31 cellular contexts compared by ENCODE assay signal in the genomic region with DNA sequence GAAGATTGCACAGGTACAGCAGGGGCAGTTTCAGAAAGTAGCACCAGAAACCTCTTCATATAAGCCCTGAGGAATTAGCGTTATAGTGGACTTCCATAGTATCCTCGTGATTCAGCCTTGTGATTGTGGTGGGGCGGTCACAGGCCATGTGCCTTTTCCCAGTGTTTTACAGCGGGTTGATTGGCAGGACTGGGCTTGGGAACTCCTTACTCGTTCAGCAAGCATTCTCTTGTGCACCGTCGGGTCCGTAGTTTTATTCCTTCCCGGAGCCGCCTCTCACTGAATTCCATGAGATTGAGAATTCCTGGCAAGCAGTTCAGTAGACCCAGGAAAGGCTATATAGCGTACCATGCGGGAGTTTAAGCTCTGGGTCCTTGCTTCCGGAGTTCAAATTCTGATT. TPM values are rescaled to one million over a fixed set of nuclear protein-coding genes. Genes with fewer than 3 reads are reported as not detected.
DNase-seq lines count a peak whose midpoint lies in the region; ATAC-seq, FAIRE-seq and TF ChIP-seq lines count a peak whose summit lies in the region.
"Had no signal": no experiment of that assay in that cellular context is flagged by ENCODE, and none has a peak within 500 bp of the region (broad histone marks: within the 10 kb centered on the region; RNA-seq: fewer than 3 reads in every experiment).

No MANE protein-coding gene starts in this region.

- DNase-seq in HCEC 1CT (peak; percentile 46), astrocyte (ENCODE audit: low read depth) (peak; percentile 59), foreskin melanocyte (peak; percentile 84), skeletal muscle cell (ENCODE audit: low read depth) (peak; percentile 49), Kasumi-1 (lab: John Stamatoyannopoulos, UW) (no peak), NCI-H524 (lab: John Stamatoyannopoulos, UW) (no peak), HEK293T (ENCODE audit: extremely low spot score) (no peak)
- DNase-seq: activated naive CD4-positive, alpha-beta T cell treated with Interleukin-2 at 50 U/mL for 16 hours; activated T-cell treated with anti-CD3 and anti-CD28 coated beads, Interleukin-2, amount 50 U/mL, for 4 hours; anterior cingulate cortex; central memory CD4-positive, alpha-beta T cell; COR-L47; DMS79 treated with DMSO at 0.1 percent for 48 hours; dorsolateral prefrontal cortex; islet precursor cell; KBM-7; MV-4-11; NCI-H1694; NCI-H2171; NCI-H524 treated with DMSO at 0.1 percent for 48 hours; small intestine; stimulated activated CD4-positive, alpha-beta T cell treated with anti-CD3 and anti-CD28 coated beads, Interleukin-2, amount 100 ng/mL, for 24 hours; substantia nigra; T-helper 2 cell; upper lobe of right lung had no signal

- CTCF ChIA-PET in HEK293T (lab: Yijun Ruan, JAX), result no interaction called here

- no peaks in the 10 kb centered on the region for H3K27me3 Mint-ChIP-seq in astrocyte (ENCODE audit: low read depth, unreplicated experiment)

- H3K4me3 Mint-ChIP-seq in astrocyte (ENCODE audit: unreplicated experiment), result no peak overlapping the region
- H3K4me3 Mint-ChIP-seq: activated T-cell treated with anti-CD3 and anti-CD28 coated beads, Interleukin-2, amount 50 U/mL, for 4 hours; neural crest cell had no signal

- no peak overlapping the region for H3K27ac Mint-ChIP-seq in astrocyte (ENCODE audit: unreplicated experiment)

- H3K27me3 ChIP-seq in astrocyte (ENCODE audit: insufficient read depth, low read length), result no peaks in the 10 kb centered on the region
- H3K27me3 ChIP-seq: BLaER1 treated with 17β-estradiol and CSF1 and Interleukin-3, amounts not matched to agents 10 nM and 100 nM; dorsolateral prefrontal cortex; SJSA1; upper lobe of right lung had no signal

- peaks cover 4% of the 10 kb centered on the region for H3K36me3 Mint-ChIP-seq in astrocyte (ENCODE audit: low read depth, unreplicated experiment)

- H3K4me3 ChIP-seq in astrocyte (ENCODE audit: insufficient read depth, low read depth, low read length), result no peak overlapping the region
- H3K4me3 ChIP-seq in skeletal muscle cell (ENCODE audit: low read depth, low read length), result no peak overlapping the region
- H3K4me3 ChIP-seq: BLaER1 treated with 17β-estradiol and CSF1 and Interleukin-3, amounts not matched to agents 10 nM and 100 nM; dorsolateral prefrontal cortex; SJSA1; upper lobe of right lung had no signal

- H3K9ac ChIP-seq in astrocyte (ENCODE audit: low read length), result peak overlapping the region; percentile 18
- H3K9ac ChIP-seq: BLaER1 treated with 17β-estradiol and CSF1 and Interleukin-3, amounts not matched to agents 10 nM and 100 nM had no signal

- peaks cover 11% of the 10 kb centered on the region for H3K36me3 ChIP-seq in astrocyte (ENCODE audit: insufficient read depth, low read length)

- ATAC-seq in HG03139 (IDR thresholded peaks at IDR 0.05; ENCODE audit: unreplicated experiment), result no peak
- ATAC-seq: activated T-cell treated with anti-CD3 and anti-CD28 coated beads, Interleukin-2, amount 50 U/mL, for 4 hours; upper lobe of right lung had no signal

- H3K4me1 ChIP-seq in astrocyte (ENCODE audit: insufficient read depth, low read length), result peaks cover 6% of the 10 kb centered on the region

- peak overlapping the region; percentile 17 for H3K4me2 ChIP-seq in astrocyte (ENCODE audit: low read length)
- H3K4me2 ChIP-seq: BLaER1 treated with 17β-estradiol and CSF1 and Interleukin-3, amounts not matched to agents 10 nM and 100 nM had no signal

- no peak for TF ChIP-seq CTCF in astrocyte (IDR thresholded peaks at IDR 0.05; ENCODE audit: insufficient read depth, low read depth, low read length)

- no peak overlapping the region for H3K27ac ChIP-seq in astrocyte (ENCODE audit: low read depth, low read length)
- H3K27ac ChIP-seq: BLaER1 treated with 17β-estradiol and CSF1 and Interleukin-3, amounts not matched to agents 10 nM and 100 nM; dorsolateral prefrontal cortex; SJSA1; upper lobe of right lung had no signal

- H3K79me2 ChIP-seq in astrocyte (ENCODE audit: insufficient read depth, low read length), result peaks cover 93% of the 10 kb centered on the region

- peaks cover 22% of the 10 kb centered on the region for H4K20me1 ChIP-seq in astrocyte (ENCODE audit: insufficient read depth, low read length)

- POLR2A ChIA-PET in HEK293T (lab: Yijun Ruan, JAX), result no interaction called here

- H2AFZ ChIP-seq in astrocyte (ENCODE audit: low read depth, low read length), result no peak overlapping the region

- no peak for FAIRE-seq in astrocyte (lab: Jason Lieb, UNC)
- FAIRE-seq: H1, RCC 7860, small intestine had no signal

- H3K9me3 ChIP-seq in astrocyte (ENCODE audit: insufficient read depth, low read depth, low read length), result no peaks in the 10 kb centered on the region
- H3K9me3 ChIP-seq: BLaER1 treated with 17β-estradiol and CSF1 and Interleukin-3, amounts not matched to agents 10 nM and 100 nM; SJSA1; upper lobe of right lung had no signal

- no peaks in the 10 kb centered on the region for H3K9me3 Mint-ChIP-seq in astrocyte (ENCODE audit: unreplicated experiment)
- H3K9me3 Mint-ChIP-seq: activated T-cell treated with anti-CD3 and anti-CD28 coated beads, Interleukin-2, amount 50 U/mL, for 4 hours; neural crest cell had no signal

- peaks cover 35% of the 10 kb centered on the region for H3K4me1 Mint-ChIP-seq in astrocyte (ENCODE audit: low read depth, unreplicated experiment)

TF ChIP-seq in HEK293T, 16 proteins besides CTCF, POLR2A, EP300 and RAD21:
- TF ChIP-seq FOXK2 (IDR thresholded peaks at IDR 0.05), result no peak
- no peak for TF ChIP-seq TARDBP (IDR thresholded peaks at IDR 0.05)
- TF ChIP-seq CTBP1 (IDR thresholded peaks at IDR 0.05; ENCODE audit: borderline replicate concordance), result no peak
- TF ChIP-seq ELF4 (IDR thresholded peaks at IDR 0.05), result no peak
- no peak for TF ChIP-seq PKNOX1 (IDR thresholded peaks at IDR 0.05)
- no peak for TF ChIP-seq L3MBTL2 (conservative IDR thresholded peaks at IDR 0.05)
- TF ChIP-seq FOXM1 (IDR thresholded peaks at IDR 0.05; ENCODE audit: borderline replicate concordance), result no peak
- no peak for TF ChIP-seq NFRKB (IDR thresholded peaks at IDR 0.05)
- TF ChIP-seq HDGF (IDR thresholded peaks at IDR 0.05; ENCODE audit: borderline replicate concordance), result no peak
- no peak for TF ChIP-seq BHLHE40 (IDR thresholded peaks at IDR 0.05; ENCODE audit: borderline replicate concordance)
- TF ChIP-seq FOXA1 (IDR thresholded peaks at IDR 0.05), result no peak
- no peak for TF ChIP-seq SP1 (IDR thresholded peaks at IDR 0.05)
- no peak for TF ChIP-seq SUZ12 (IDR thresholded peaks at IDR 0.05)
- TF ChIP-seq ZNF384 (IDR thresholded peaks at IDR 0.05), result no peak
- no peak for TF ChIP-seq ARNT (IDR thresholded peaks at IDR 0.05)
- no peak for TF ChIP-seq LEF1 (IDR thresholded peaks at IDR 0.05; ENCODE audit: borderline replicate concordance)

RNA-seq across cellular contexts. Expression of gene COPS8, which starts 5.2 kb away (rescaled TPM):
- 76.1 and 88.3 TPM in 2 replicates for total RNA-seq in astrocyte

Comparison
In these comparisons a context has a peak if more than half of its experiments do, and no peak if none do; other contexts are left out.
1. DNase-seq: peak in HCEC 1CT (single experiment), astrocyte (single experiment), foreskin melanocyte (single experiment) and skeletal muscle cell (single experiment); none in Kasumi-1 (0 of 2), NCI-H524 (0 of 2) and HEK293T (single experiment).